Comparison of ENCODE assay signal across 22 cellular contexts in the genomic region with DNA sequence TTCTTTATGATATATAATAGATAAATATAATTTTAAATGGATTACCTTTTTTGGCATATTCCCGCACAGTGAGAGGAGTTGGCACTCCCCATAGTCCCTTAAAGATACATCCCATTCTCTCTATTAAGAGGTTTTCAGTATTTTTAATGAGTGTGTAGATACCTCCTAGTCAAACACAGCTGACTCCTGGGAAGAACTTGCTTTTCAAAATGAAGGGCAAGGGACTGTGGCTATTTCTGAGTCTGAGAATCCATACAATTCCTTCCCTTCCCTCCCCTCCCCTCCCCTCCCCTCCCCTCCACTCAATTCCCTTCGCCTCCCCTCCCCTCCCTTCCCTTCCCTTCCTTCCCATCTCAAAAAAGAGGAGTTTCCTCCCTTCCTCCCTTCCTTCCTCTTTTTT.
"Had no signal": no experiment of that assay in that cellular context is flagged by ENCODE, and none has a peak within 500 bp of the region (broad histone marks: within the 10 kb centered on the region; RNA-seq: fewer than 3 reads in every experiment).

No MANE protein-coding gene starts in this region.

- DNase-seq: dermis blood vessel endothelial cell; effector memory CD8-positive, alpha-beta T cell; erythroblast; esophagus squamous epithelium; foreskin melanocyte; glutamatergic neuron; heart right ventricle; hippocampal formation; left cardiac atrium; left lung; midbrain; naive thymus-derived CD4-positive, alpha-beta T cell; ovary; psoas muscle; right cardiac atrium; spleen; stimulated activated naive B cell treated with anti-CD40 and anti-IgM and Interleukin-4, amounts not matched to agents 10 μg/mL and 1 μg/mL and 100 μg/mL, for 72 hours; tibial artery had no signal

- H3K4me1 ChIP-seq: suprapubic skin, upper lobe of left lung had no signal

- H3K9me3 ChIP-seq: esophagus squamous epithelium, heart right ventricle, left lung, ovary, psoas muscle, spleen, suprapubic skin, tibial artery, upper lobe of left lung had no signal

- H3K36me3 ChIP-seq: ovary had no signal

- H3K27me3 ChIP-seq: esophagus squamous epithelium, heart right ventricle, left lung, ovary, spleen, suprapubic skin, tibial artery, upper lobe of left lung had no signal

- H3K4me3 ChIP-seq: coronary artery, esophagus squamous epithelium, heart right ventricle, left lung, ovary, psoas muscle, skin epidermis, spleen, suprapubic skin, tibial artery, upper lobe of left lung had no signal

- ATAC-seq: effector memory CD8-positive, alpha-beta T cell; heart right ventricle; left cardiac atrium; left lung; naive thymus-derived CD4-positive, alpha-beta T cell; psoas muscle; right cardiac atrium; stimulated activated naive B cell treated with anti-CD40 and anti-IgM and Interleukin-4, amounts not matched to agents 10 μg/mL and 1 μg/mL and 100 μg/mL, for 72 hours had no signal

- H3K27ac ChIP-seq: coronary artery, esophagus squamous epithelium, heart right ventricle, left lung, ovary, psoas muscle, skin epidermis, suprapubic skin, tibial artery, upper lobe of left lung had no signal
